20 cellular contexts compared by ENCODE assay signal in genomic region chr11:27806122-27806521, GRCh38.
"Had no signal": no experiment of that assay in that cellular context is flagged by ENCODE, and none has a peak within 500 bp of the region (broad histone marks: within the 10 kb centered on the region; RNA-seq: fewer than 3 reads in every experiment).

No MANE protein-coding gene starts in this region.

- H3K36me3 Mint-ChIP-seq: stimulated activated effector memory CD8-positive, alpha-beta T cell treated with anti-CD3 and anti-CD28 coated beads, Interleukin-12 subunit alpha, Interleukin-12 subunit beta, amount 100 ng/mL, for 72 hours had no signal

- H3K27ac Mint-ChIP-seq: effector memory CD8-positive, alpha-beta T cell; naive thymus-derived CD4-positive, alpha-beta T cell; nephron; stimulated activated effector memory CD8-positive, alpha-beta T cell treated with anti-CD3 and anti-CD28 coated beads, Interleukin-12 subunit alpha, Interleukin-12 subunit beta, amount 100 ng/mL, for 72 hours had no signal

- H3K4me3 Mint-ChIP-seq: effector memory CD8-positive, alpha-beta T cell; naive thymus-derived CD4-positive, alpha-beta T cell; nephron; stimulated activated effector memory CD8-positive, alpha-beta T cell treated with anti-CD3 and anti-CD28 coated beads, Interleukin-12 subunit alpha, Interleukin-12 subunit beta, amount 100 ng/mL, for 72 hours had no signal

- H3K36me3 ChIP-seq: left lung, prostate gland, sigmoid colon, transverse colon had no signal

- H3K27me3 Mint-ChIP-seq: effector memory CD8-positive, alpha-beta T cell had no signal

- H3K27ac ChIP-seq: left lung, prostate gland, sigmoid colon, transverse colon had no signal

- ATAC-seq: effector memory CD8-positive, alpha-beta T cell; left cardiac atrium; left lung; naive thymus-derived CD4-positive, alpha-beta T cell; right cardiac atrium; stimulated activated effector memory CD8-positive, alpha-beta T cell treated with anti-CD3 and anti-CD28 coated beads, Interleukin-12 subunit alpha, Interleukin-12 subunit beta, amount 100 ng/mL, for 72 hours; stimulated activated naive CD8-positive, alpha-beta T cell treated with anti-CD3 and anti-CD28 coated beads, Interleukin-15, Interleukin-2, amounts not matched to agents 100 U/mL and 50 U/mL, for 24 hours had no signal

- H3K4me3 ChIP-seq: left lung, prostate gland, sigmoid colon, transverse colon had no signal

- DNase-seq: cerebellar nuclear complex; cortex of kidney; effector memory CD8-positive, alpha-beta T cell; hypothalamus; left cardiac atrium; left lung; mesendoderm; midbrain; naive thymus-derived CD4-positive, alpha-beta T cell; nucleus accumbens; sigmoid colon; stimulated activated CD4-positive, alpha-beta T cell treated with anti-CD3 and anti-CD28 coated beads, Interleukin-2, amount 100 ng/mL, for 24 hours; stimulated activated CD4-positive, alpha-beta T cell treated with anti-CD3 and anti-CD28 coated beads, Interleukin-4, amount 100 ng/mL, for 24 hours; stimulated activated naive CD8-positive, alpha-beta T cell treated with anti-CD3 and anti-CD28 coated beads, Interleukin-15, Interleukin-2, amounts not matched to agents 100 U/mL and 50 U/mL, for 24 hours; substantia nigra; transverse colon had no signal

- H3K9me3 ChIP-seq: left lung, prostate gland, sigmoid colon, transverse colon had no signal

- H3K4me1 ChIP-seq: left lung, prostate gland, sigmoid colon, transverse colon had no signal

- H3K27me3 ChIP-seq: left lung, sigmoid colon, transverse colon had no signal

- H3K4me1 Mint-ChIP-seq: naive thymus-derived CD4-positive, alpha-beta T cell; nephron; stimulated activated effector memory CD8-positive, alpha-beta T cell treated with anti-CD3 and anti-CD28 coated beads, Interleukin-12 subunit alpha, Interleukin-12 subunit beta, amount 100 ng/mL, for 72 hours had no signal
